ENCODE assay signal across 9 cellular contexts in the genomic region with DNA sequence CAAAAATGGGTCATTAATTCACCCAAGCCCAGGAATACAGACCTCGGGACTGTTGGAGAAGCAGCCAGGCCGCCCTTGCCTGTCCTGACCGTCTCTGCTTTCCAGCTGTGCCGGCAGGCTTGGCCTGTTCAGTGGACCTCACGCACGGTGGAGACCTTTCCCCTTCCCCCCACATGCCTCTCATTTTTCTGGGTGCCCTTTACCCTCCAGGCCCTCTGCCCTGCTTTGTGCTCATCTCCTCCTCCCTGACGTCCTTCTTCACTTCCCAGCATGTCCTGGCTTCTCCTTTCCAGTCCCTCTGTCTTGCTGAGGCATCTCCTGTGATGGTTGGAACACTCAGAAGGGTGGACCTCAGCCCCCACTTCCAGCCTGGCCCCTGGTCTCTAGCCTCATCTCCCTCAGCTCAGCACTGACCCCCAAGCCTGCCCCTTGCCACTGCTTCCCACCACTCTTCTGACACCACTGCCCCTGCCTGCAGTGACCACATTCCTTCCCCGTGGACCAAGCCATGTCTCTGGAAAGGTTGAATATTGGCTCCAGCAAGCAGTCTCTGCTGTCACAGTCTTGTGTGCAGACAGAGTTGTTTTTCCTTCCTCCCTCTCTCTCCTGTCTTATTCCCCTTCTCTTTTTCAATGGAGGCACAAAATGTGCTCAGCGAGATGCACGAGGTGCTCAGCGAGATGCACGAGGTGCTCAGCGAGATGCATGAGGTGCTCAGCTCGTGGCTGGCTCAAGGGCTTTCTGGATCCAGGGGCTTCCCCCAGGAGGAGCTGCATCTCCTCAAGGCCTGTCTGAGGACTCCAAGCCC. TPM values are rescaled to one million over a fixed set of nuclear protein-coding genes. Genes with fewer than 3 reads are reported as not detected.
DNase-seq lines count a peak whose midpoint lies in the region; ATAC-seq and TF ChIP-seq lines count a peak whose summit lies in the region.
"Had no signal": no experiment of that assay in that cellular context is flagged by ENCODE, and none has a peak within 500 bp of the region (broad histone marks: within the 10 kb centered on the region; RNA-seq: fewer than 3 reads in every experiment).

No MANE protein-coding gene starts in this region.

- peaks cover 15% of the 10 kb centered on the region for H3K27me3 Mint-ChIP-seq in glutamatergic neuron (ENCODE audit: unreplicated experiment)

- H3K4me3 ChIP-seq in heart left ventricle (no peak overlapping the region), adrenal gland (no peak overlapping the region), testis (no peak overlapping the region)

- H3K4me1 Mint-ChIP-seq in glutamatergic neuron (ENCODE audit: low read depth, unreplicated experiment) = peaks cover 26% of the 10 kb centered on the region

- no peak overlapping the region for H3K27ac Mint-ChIP-seq in glutamatergic neuron (ENCODE audit: unreplicated experiment)

- TF ChIP-seq CTCF in heart left ventricle (IDR thresholded peaks at IDR 0.05) (no peak), adrenal gland (IDR thresholded peaks at IDR 0.05) (no peak), testis (IDR thresholded peaks at IDR 0.05) (no peak), glutamatergic neuron (IDR thresholded peaks at IDR 0.05; ENCODE audit: partially characterized antibody, unreplicated experiment) (no peak)

- WGBS in heart left ventricle, 4 donors = 56 to 72% (median 65%) methylated on average over 14 of the region's 14 CpGs
- 70 to 87% (median 75%) methylated on average over 14 of the region's 14 CpGs for WGBS in adrenal gland, 4 donors
- 51 to 58% methylated on average over 14 of the region's 14 CpGs for WGBS in testis, 2 donors

- TF ChIP-seq POLR2A in heart left ventricle (IDR thresholded peaks at IDR 0.05) (no peak), adrenal gland (IDR thresholded peaks at IDR 0.05) (no peak), testis (IDR thresholded peaks at IDR 0.05) (no peak)

- DNase-seq in heart left ventricle = no peak
- no peak for DNase-seq in left cardiac atrium
- DNase-seq in adrenal gland = no peak
- DNase-seq in left kidney (ENCODE audit: low read depth, low spot score) = peak; percentile 57
- peak; percentile 64 for DNase-seq in testis
- DNase-seq in NCI-H1048 (lab: John Stamatoyannopoulos, UW) = no peak
- no peak for DNase-seq in NCI-H1436 treated with DMSO at 0.1 percent for 48 hours (lab: John Stamatoyannopoulos, UW)
- DNase-seq in glutamatergic neuron = no peak
- DNase-seq: caudate nucleus had no signal

- peaks cover 10% of the 10 kb centered on the region for H3K9me3 Mint-ChIP-seq in glutamatergic neuron (ENCODE audit: unreplicated experiment)

- H3K27me3 ChIP-seq in heart left ventricle = no peaks in the 10 kb centered on the region
- H3K27me3 ChIP-seq in adrenal gland = no peaks in the 10 kb centered on the region
- no peaks in the 10 kb centered on the region for H3K27me3 ChIP-seq in testis

- H3K36me3 Mint-ChIP-seq in glutamatergic neuron (ENCODE audit: unreplicated experiment) = no peaks in the 10 kb centered on the region

- H3K9me3 ChIP-seq in heart left ventricle = no peaks in the 10 kb centered on the region
- H3K9me3 ChIP-seq in adrenal gland (replicated peaks in 1 of 3) = no peaks in the 10 kb centered on the region
- H3K9me3 ChIP-seq in testis = no peaks in the 10 kb centered on the region

- peaks cover 5 to 98% (median 66%) of the 10 kb centered on the region in 12 donors for H3K4me1 ChIP-seq in heart left ventricle
- peaks cover 19 to 65% of the 10 kb centered on the region in 2 donors for H3K4me1 ChIP-seq in adrenal gland (replicated peaks in 1 of 2)
- H3K4me1 ChIP-seq in testis = peaks cover 43% of the 10 kb centered on the region

- H3K36me3 ChIP-seq in heart left ventricle (peaks cover 0 to 24% (median 14%) of the 10 kb centered on the region in 9 donors), adrenal gland (replicated peaks in 1 of 2) (peaks cover 0 to 15% of the 10 kb centered on the region in 2 donors), testis (ENCODE audit: low read depth, missing control alignments) (no peaks in the 10 kb centered on the region)

- H3K4me3 Mint-ChIP-seq in glutamatergic neuron (ENCODE audit: unreplicated experiment) = no peak overlapping the region

- no peak for ATAC-seq in heart left ventricle
- ATAC-seq in left cardiac atrium = no peak

- intact Hi-C loops in heart left ventricle (cut with DNase I) = no loop called here
- intact Hi-C loops in left cardiac atrium (cut with DNase I) = no loop called here
- intact Hi-C loops in adrenal gland (cut with DNase I) = no loop called here
- intact Hi-C loops in testis (cut with DNase I; ENCODE audit: low total_unique reads) = no loop called here

- H3K27ac ChIP-seq in heart left ventricle (peak overlapping the region in 11 of 12 donors; percentile 23 to 99 (median 81)), adrenal gland (peak overlapping the region in 4 of 5 donors; percentile 66 to 93 (median 88)), testis (peak overlapping the region; percentile 5 to 37)

RNA-seq across cellular contexts. Expression of gene BAG3, which starts 14.9 kb away (rescaled TPM):
- total RNA-seq in heart left ventricle = 100 to 1,000 TPM in 8 of 9 donors, 10 to 100 TPM in 1; 85.1 to 219 (median 141) TPM
- 100 to 1,000 TPM in 1 of 2 donors, 10 to 100 TPM in 1; 78.8 to 271 TPM for polyA plus RNA-seq in heart left ventricle
- total RNA-seq in left cardiac atrium = 100 to 1,000 TPM; 113 to 114 TPM
- 10 to 100 TPM; 25.6 to 49.3 (median 33.7) TPM for total RNA-seq in adrenal gland
- 10 to 100 TPM; 13.5 to 48.0 (median 15.0) TPM for polyA plus RNA-seq in adrenal gland
- total RNA-seq in testis = 10 to 100 TPM; 36.7 to 44.8 TPM
- 50.3 TPM for polyA plus RNA-seq in testis (ENCODE audit: insufficient read depth, low read depth, low replicate concordance)
- total RNA-seq in glutamatergic neuron (ENCODE audit: unreplicated experiment) = 15.7 TPM

RNA-seq across cellular contexts. Expression of gene INPP5F, which starts 59.7 kb away (rescaled TPM):
- total RNA-seq in heart left ventricle (1 to 10 TPM; 3.9 to 9.9 (median 6.6) TPM), left cardiac atrium (1 to 10 TPM; 6.2 to 8.3 TPM), adrenal gland (10 to 100 TPM in 4 of 8 donors, 1 to 10 TPM in 4; 5.1 to 19.3 (median 9.9) TPM), testis (10 to 100 TPM; 19.0 to 23.8 TPM), glutamatergic neuron (ENCODE audit: unreplicated experiment) (186 TPM)
- polyA plus RNA-seq in heart left ventricle (1 to 10 TPM; 3.0 to 5.4 TPM), adrenal gland (10 to 100 TPM in 2 of 3 donors, 1 to 10 TPM in 1; 7.0 to 26.4 (median 10.1) TPM), testis (ENCODE audit: insufficient read depth, low read depth, low replicate concordance) (21.9 TPM)

Comparison
In these comparisons a context has a peak if more than half of its experiments do, and no peak if none do; other contexts are left out.
1. DNase-seq: peak in left kidney (single experiment) and testis (single experiment); none in heart left ventricle (0 of 5), left cardiac atrium (single experiment), adrenal gland (0 of 7), NCI-H1048 (single experiment), NCI-H1436 treated with DMSO at 0.1 percent for 48 hours (single experiment) and glutamatergic neuron (single experiment).
2. H3K27ac ChIP-seq: peak in every context shown above with its lines; median percentile 88 in adrenal gland; 81 in heart left ventricle; 21 in testis.